ENCODE assay signal across 15 cellular contexts in genomic region chr3:53226841-53227407, GRCh38. TPM values are rescaled to one million over a fixed set of nuclear protein-coding genes. Genes with fewer than 3 reads are reported as not detected.
A peak's percentile ranks its signal among the peaks of the same experiment; 100 is the strongest.
DNase-seq lines count a peak whose midpoint lies in the region; ATAC-seq and TF ChIP-seq lines count a peak whose summit lies in the region.
"Had no signal": no experiment of that assay in that cellular context is flagged by ENCODE, and none has a peak within 500 bp of the region (broad histone marks: within the 10 kb centered on the region; RNA-seq: fewer than 3 reads in every experiment).

No MANE protein-coding gene starts in this region.

- no peaks in the 10 kb centered on the region for H3K9me3 ChIP-seq in T-helper 17 cell (ENCODE audit: control insufficient read depth, low read length, poor library complexity, severe bottlenecking)

- H3K4me3 Mint-ChIP-seq in activated CD4-positive, alpha-beta T cell treated with anti-CD3 and anti-CD28 coated beads, Interleukin-2, amount 10 ng/mL, durations not matched to agents 24 days and 14 days: no peak overlapping the region
- H3K4me3 Mint-ChIP-seq in T-helper 17 cell (no peak overlapping the region), glutamatergic neuron (ENCODE audit: unreplicated experiment) (no peak overlapping the region)
- no peak overlapping the region for H3K4me3 Mint-ChIP-seq in stimulated activated effector memory CD8-positive, alpha-beta T cell treated with anti-CD3 and anti-CD28 coated beads, Interleukin-12 subunit alpha, Interleukin-12 subunit beta, amount 100 ng/mL, for 72 hours

- in situ Hi-C loops in GM13977 (cut with MboI; ENCODE audit: low pct_unique_long_range_greater_than_20kb, low sequenced_read_pairs, unreplicated experiment): no loop called here

- no peaks in the 10 kb centered on the region for H3K27me3 Mint-ChIP-seq in activated CD4-positive, alpha-beta T cell treated with anti-CD3 and anti-CD28 coated beads, Interleukin-2, amount 10 ng/mL, durations not matched to agents 24 days and 14 days
- H3K27me3 Mint-ChIP-seq in T-helper 17 cell (no peaks in the 10 kb centered on the region), glutamatergic neuron (ENCODE audit: unreplicated experiment) (peaks cover 2% of the 10 kb centered on the region)

- no peaks in the 10 kb centered on the region for H3K4me1 Mint-ChIP-seq in activated CD4-positive, alpha-beta T cell treated with anti-CD3 and anti-CD28 coated beads, Interleukin-2, amount 10 ng/mL, durations not matched to agents 24 days and 14 days
- H3K4me1 Mint-ChIP-seq in T-helper 17 cell (no peaks in the 10 kb centered on the region), glutamatergic neuron (ENCODE audit: low read depth, unreplicated experiment) (peaks cover 3% of the 10 kb centered on the region)
- no peaks in the 10 kb centered on the region for H3K4me1 Mint-ChIP-seq in stimulated activated effector memory CD8-positive, alpha-beta T cell treated with anti-CD3 and anti-CD28 coated beads, Interleukin-12 subunit alpha, Interleukin-12 subunit beta, amount 100 ng/mL, for 72 hours

- intact Hi-C loops in activated CD4-positive, alpha-beta T cell treated with anti-CD3 and anti-CD28 coated beads, Interleukin-2, amount 10 ng/mL, durations not matched to agents 24 days and 14 days (cut with micrococcal nuclease): loop anchor here (10.0 kb wide), 1 partner anchor 118 kb away; the partner anchor contains the start of gene DCP1A

- no peaks in the 10 kb centered on the region for H3K9me3 Mint-ChIP-seq in activated CD4-positive, alpha-beta T cell treated with anti-CD3 and anti-CD28 coated beads, Interleukin-2, amount 10 ng/mL, durations not matched to agents 24 days and 14 days
- peaks cover 6% of the 10 kb centered on the region for H3K9me3 Mint-ChIP-seq in glutamatergic neuron (ENCODE audit: unreplicated experiment)
- no peaks in the 10 kb centered on the region for H3K9me3 Mint-ChIP-seq in stimulated activated effector memory CD8-positive, alpha-beta T cell treated with anti-CD3 and anti-CD28 coated beads, Interleukin-12 subunit alpha, Interleukin-12 subunit beta, amount 100 ng/mL, for 72 hours

- peak overlapping the region; percentile 16 for H3K27ac Mint-ChIP-seq in activated CD4-positive, alpha-beta T cell treated with anti-CD3 and anti-CD28 coated beads, Interleukin-2, amount 10 ng/mL, durations not matched to agents 24 days and 14 days
- H3K27ac Mint-ChIP-seq in T-helper 17 cell (peak overlapping the region; percentile 45), glutamatergic neuron (ENCODE audit: unreplicated experiment) (peak overlapping the region; percentile 46)
- H3K27ac Mint-ChIP-seq in stimulated activated effector memory CD8-positive, alpha-beta T cell treated with anti-CD3 and anti-CD28 coated beads, Interleukin-12 subunit alpha, Interleukin-12 subunit beta, amount 100 ng/mL, for 72 hours: peak overlapping the region; percentile 82

- DNase-seq in activated CD4-positive, alpha-beta T cell treated with anti-CD3 and anti-CD28 coated beads, Interleukin-2, amount 10 ng/mL, durations not matched to agents 24 days and 14 days: no peak
- no peak for DNase-seq in activated CD4-positive, alpha-beta T cell treated with anti-CD3 and anti-CD28 coated beads, Interleukin-2, amount 50 U/mL, for 4 hours
- DNase-seq in T-helper 17 cell (no peak), glutamatergic neuron (no peak), GM13977 (ENCODE audit: low spot score) (no peak), retina (no peak)
- no peak for DNase-seq in stimulated activated effector memory CD8-positive, alpha-beta T cell treated with anti-CD3 and anti-CD28 coated beads, Interleukin-12 subunit alpha, Interleukin-12 subunit beta, amount 100 ng/mL, for 72 hours (ENCODE audit: low spot score in 2 of 2)
- DNase-seq: COR-L47, MM.1S, NCI-H1105, NCI-H187, NCI-H748 treated with DMSO at 0.1 percent for 48 hours, SHP77 had no signal

- H3K36me3 Mint-ChIP-seq in activated CD4-positive, alpha-beta T cell treated with anti-CD3 and anti-CD28 coated beads, Interleukin-2, amount 10 ng/mL, durations not matched to agents 24 days and 14 days (ENCODE audit: low read depth): peaks cover 45% of the 10 kb centered on the region
- H3K36me3 Mint-ChIP-seq in T-helper 17 cell (ENCODE audit: low read depth): peaks cover 2% of the 10 kb centered on the region
- no peaks in the 10 kb centered on the region for H3K36me3 Mint-ChIP-seq in glutamatergic neuron (ENCODE audit: unreplicated experiment)
- H3K36me3 Mint-ChIP-seq in stimulated activated effector memory CD8-positive, alpha-beta T cell treated with anti-CD3 and anti-CD28 coated beads, Interleukin-12 subunit alpha, Interleukin-12 subunit beta, amount 100 ng/mL, for 72 hours: peaks cover 78% of the 10 kb centered on the region

- no peak for TF ChIP-seq CTCF in glutamatergic neuron (IDR thresholded peaks at IDR 0.05; ENCODE audit: partially characterized antibody, unreplicated experiment)
- no peak for TF ChIP-seq CTCF in GM13977 (IDR thresholded peaks at IDR 0.05; ENCODE audit: extremely low read depth, insufficient read depth, missing control alignments)

- no peak for ATAC-seq in T-helper 17 cell
- no peak for ATAC-seq in stimulated activated effector memory CD8-positive, alpha-beta T cell treated with anti-CD3 and anti-CD28 coated beads, Interleukin-12 subunit alpha, Interleukin-12 subunit beta, amount 100 ng/mL, for 72 hours
- ATAC-seq in GM21786 (IDR thresholded peaks at IDR 0.05; ENCODE audit: unreplicated experiment): no peak
- ATAC-seq: Panc1 had no signal

RNA-seq across cellular contexts. Expression of gene TKT, which starts 28.9 kb away (rescaled TPM):
- 377 and 379 TPM in 2 replicates for total RNA-seq in activated CD4-positive, alpha-beta T cell treated with anti-CD3 and anti-CD28 coated beads, Interleukin-2, amount 10 ng/mL, durations not matched to agents 24 days and 14 days
- 100 to 1,000 TPM; 105 to 109 TPM for total RNA-seq in T-helper 17 cell
- total RNA-seq in glutamatergic neuron (ENCODE audit: unreplicated experiment): 265 TPM

Comparison
In these comparisons a context has a peak if more than half of its experiments do, and no peak if none do; other contexts are left out.
1. H3K27ac Mint-ChIP-seq: peak in every context shown above with its lines; median percentile 82 in stimulated activated effector memory CD8-positive, alpha-beta T cell treated with anti-CD3 and anti-CD28 coated beads, Interleukin-12 subunit alpha, Interleukin-12 subunit beta, amount 100 ng/mL, for 72 hours; 46 in glutamatergic neuron; 45 in T-helper 17 cell; 16 in activated CD4-positive, alpha-beta T cell treated with anti-CD3 and anti-CD28 coated beads, Interleukin-2, amount 10 ng/mL, durations not matched to agents 24 days and 14 days.